Comparison of ENCODE assay signal across 13 cellular contexts in genomic region chr12:92438641-92439396, GRCh38.
A peak's percentile ranks its signal among the peaks of the same experiment; 100 is the strongest.
DNase-seq lines count a peak whose midpoint lies in the region; ATAC-seq and TF ChIP-seq lines count a peak whose summit lies in the region.
"Had no signal": no experiment of that assay in that cellular context is flagged by ENCODE, and none has a peak within 500 bp of the region (broad histone marks: within the 10 kb centered on the region; RNA-seq: fewer than 3 reads in every experiment).

No MANE protein-coding gene starts in this region.

- TF ChIP-seq POLR2A in gastrocnemius medialis (IDR thresholded peaks at IDR 0.05) = no peak

- in situ Hi-C loops in gastrocnemius medialis (cut with MboI; ENCODE audit: low sequenced_read_pairs in 4 of 4) = no loop called here

- H3K27me3 Mint-ChIP-seq in CD4-positive, CD25-positive, alpha-beta regulatory T cell = no peaks in the 10 kb centered on the region
- no peaks in the 10 kb centered on the region for H3K27me3 Mint-ChIP-seq in dendritic cell treated with granulocyte-macrophage colony-stimulating factor and Interleukin-4, amounts not matched to agents 40 ng/mL and 50 ng/mL, for 4 days
- peaks cover 4% of the 10 kb centered on the region for H3K27me3 Mint-ChIP-seq in nephron progenitor cell (ENCODE audit: low read depth, poor library complexity)
- H3K27me3 Mint-ChIP-seq: activated CD4-positive, alpha-beta memory T cell treated with anti-CD3 and anti-CD28 coated beads for 36 hours had no signal

- no peaks in the 10 kb centered on the region for H3K9me3 ChIP-seq in CD4-positive, CD25-positive, alpha-beta regulatory T cell (ENCODE audit: control insufficient read depth in 2 of 2, low read length in 2 of 2)
- H3K9me3 ChIP-seq in gastrocnemius medialis = no peaks in the 10 kb centered on the region
- no peaks in the 10 kb centered on the region for H3K9me3 ChIP-seq in left lung
- H3K9me3 ChIP-seq: ovary had no signal

- intact Hi-C loops in dendritic cell treated with granulocyte-macrophage colony-stimulating factor and Interleukin-4, amounts not matched to agents 40 ng/mL and 50 ng/mL, for 4 days (cut with micrococcal nuclease) = loop anchor here (10.0 kb wide), 1 partner anchor 66 kb away; no protein-coding TSS in a partner anchor
- intact Hi-C loops in gastrocnemius medialis (cut with DNase I; ENCODE audit: low total_unique reads) = loop anchor here (10.0 kb wide), 1 partner anchor 116 kb away; no protein-coding TSS in a partner anchor
- intact Hi-C loops in left lung (cut with DNase I) = no loop called here

- no peaks in the 10 kb centered on the region for H3K36me3 ChIP-seq in CD4-positive, CD25-positive, alpha-beta regulatory T cell (ENCODE audit: control insufficient read depth, insufficient read depth, low read length)
- H3K36me3 ChIP-seq in gastrocnemius medialis (no peaks in the 10 kb centered on the region), left lung (no peaks in the 10 kb centered on the region)
- H3K36me3 ChIP-seq: ovary had no signal

- ATAC-seq in CD4-positive, CD25-positive, alpha-beta regulatory T cell (ENCODE audit: low read depth in 2 of 2) = no peak
- peak in 1 of 2 donors; percentile 15 for ATAC-seq in gastrocnemius medialis
- no peak for ATAC-seq in left lung

- H3K27ac ChIP-seq in CD4-positive, CD25-positive, alpha-beta regulatory T cell (ENCODE audit: insufficient read depth, low read length, poor library complexity, severe bottlenecking) = no peak overlapping the region
- H3K27ac ChIP-seq in gastrocnemius medialis = peak overlapping the region; percentile 5 to 54 (median 20)
- H3K27ac ChIP-seq in left lung = no peak overlapping the region
- H3K27ac ChIP-seq: C4-2B, ovary had no signal

- peak overlapping the region in 2 of 3 donors; percentile 5 to 42 for H3K27ac Mint-ChIP-seq in CD4-positive, CD25-positive, alpha-beta regulatory T cell
- peak overlapping the region; percentile 13 for H3K27ac Mint-ChIP-seq in dendritic cell treated with granulocyte-macrophage colony-stimulating factor and Interleukin-4, amounts not matched to agents 40 ng/mL and 50 ng/mL, for 4 days
- no peak overlapping the region for H3K27ac Mint-ChIP-seq in nephron progenitor cell
- H3K27ac Mint-ChIP-seq: activated CD4-positive, alpha-beta memory T cell treated with anti-CD3 and anti-CD28 coated beads for 36 hours had no signal

- no peaks in the 10 kb centered on the region for H3K4me1 ChIP-seq in CD4-positive, CD25-positive, alpha-beta regulatory T cell (ENCODE audit: control insufficient read depth, insufficient read depth, low read length, poor library complexity, severe bottlenecking)
- peaks cover 12 to 15% of the 10 kb centered on the region in 2 donors for H3K4me1 ChIP-seq in gastrocnemius medialis
- H3K4me1 ChIP-seq in left lung = peaks cover 0 to 16% of the 10 kb centered on the region in 2 donors

- DNase-seq in CD4-positive, CD25-positive, alpha-beta regulatory T cell = no peak
- DNase-seq in LHCN-M2 (ENCODE audit: low read depth) (peak; percentile 79), gastrocnemius medialis (no peak), nephron progenitor cell (no peak), mesenteric fat pad (ENCODE audit: low spot score) (no peak), NCI-H1694 treated with DMSO at 0.1 percent for 48 hours (lab: John Stamatoyannopoulos, UW) (no peak), left lung (no peak)
- DNase-seq: activated CD4-positive, alpha-beta memory T cell treated with anti-CD3 and anti-CD28 coated beads for 36 hours; anterior cingulate cortex; NCI-H1092 treated with DMSO at 0.1 percent for 48 hours had no signal

- H3K4me1 Mint-ChIP-seq in CD4-positive, CD25-positive, alpha-beta regulatory T cell = peaks cover 10 to 23% (median 17%) of the 10 kb centered on the region in 4 donors
- H3K4me1 Mint-ChIP-seq in dendritic cell treated with granulocyte-macrophage colony-stimulating factor and Interleukin-4, amounts not matched to agents 40 ng/mL and 50 ng/mL, for 4 days (ENCODE audit: low read depth) = peaks cover 24% of the 10 kb centered on the region
- no peaks in the 10 kb centered on the region for H3K4me1 Mint-ChIP-seq in nephron progenitor cell

- H3K9me3 Mint-ChIP-seq in CD4-positive, CD25-positive, alpha-beta regulatory T cell = peaks cover 0 to 10% (median 4%) of the 10 kb centered on the region in 7 donors
- H3K9me3 Mint-ChIP-seq in dendritic cell treated with granulocyte-macrophage colony-stimulating factor and Interleukin-4, amounts not matched to agents 40 ng/mL and 50 ng/mL, for 4 days = peaks cover 14% of the 10 kb centered on the region
- H3K9me3 Mint-ChIP-seq in nephron progenitor cell = no peaks in the 10 kb centered on the region
- H3K9me3 Mint-ChIP-seq: activated CD4-positive, alpha-beta memory T cell treated with anti-CD3 and anti-CD28 coated beads for 36 hours had no signal

- TF ChIP-seq CTCF in gastrocnemius medialis (IDR thresholded peaks at IDR 0.05 in 4 of 5, conservative IDR thresholded peaks at IDR 0.05 in 1 of 5) (no peak), nephron progenitor cell (IDR thresholded peaks at IDR 0.05) (no peak), left lung (IDR thresholded peaks at IDR 0.05) (no peak)

- H3K27me3 ChIP-seq in CD4-positive, CD25-positive, alpha-beta regulatory T cell (ENCODE audit: control insufficient read depth, insufficient read depth, low read length) = no peaks in the 10 kb centered on the region
- no peaks in the 10 kb centered on the region for H3K27me3 ChIP-seq in gastrocnemius medialis
- H3K27me3 ChIP-seq in left lung = no peaks in the 10 kb centered on the region
- H3K27me3 ChIP-seq: ovary had no signal

- H3K4me3 ChIP-seq in CD4-positive, CD25-positive, alpha-beta regulatory T cell (ENCODE audit: low read depth, low read length) = no peak overlapping the region
- H3K4me3 ChIP-seq in gastrocnemius medialis (no peak overlapping the region), left lung (no peak overlapping the region)
- H3K4me3 ChIP-seq: ovary had no signal

- no peak overlapping the region for H3K4me3 Mint-ChIP-seq in CD4-positive, CD25-positive, alpha-beta regulatory T cell
- no peak overlapping the region for H3K4me3 Mint-ChIP-seq in dendritic cell treated with granulocyte-macrophage colony-stimulating factor and Interleukin-4, amounts not matched to agents 40 ng/mL and 50 ng/mL, for 4 days
- no peak overlapping the region for H3K4me3 Mint-ChIP-seq in nephron progenitor cell
- H3K4me3 Mint-ChIP-seq: activated CD4-positive, alpha-beta memory T cell treated with anti-CD3 and anti-CD28 coated beads for 36 hours had no signal

- no peaks in the 10 kb centered on the region for H3K36me3 Mint-ChIP-seq in CD4-positive, CD25-positive, alpha-beta regulatory T cell
- H3K36me3 Mint-ChIP-seq in dendritic cell treated with granulocyte-macrophage colony-stimulating factor and Interleukin-4, amounts not matched to agents 40 ng/mL and 50 ng/mL, for 4 days (ENCODE audit: low read depth) = no peaks in the 10 kb centered on the region
- no peaks in the 10 kb centered on the region for H3K36me3 Mint-ChIP-seq in nephron progenitor cell (ENCODE audit: low read depth)
- H3K36me3 Mint-ChIP-seq: activated CD4-positive, alpha-beta memory T cell treated with anti-CD3 and anti-CD28 coated beads for 36 hours had no signal

Comparison
In these comparisons a context has a peak if more than half of its experiments do, and no peak if none do; other contexts are left out.
1. H3K27ac ChIP-seq: peak in gastrocnemius medialis (4 of 4); none in CD4-positive, CD25-positive, alpha-beta regulatory T cell (single experiment) and left lung (0 of 2).
2. intact Hi-C loops: an anchor here in dendritic cell treated with granulocyte-macrophage colony-stimulating factor and Interleukin-4, amounts not matched to agents 40 ng/mL and 50 ng/mL, for 4 days (10.0 kb wide) and gastrocnemius medialis (10.0 kb wide); none called in left lung.